8 cellular contexts compared by ENCODE assay signal in the genomic region with DNA sequence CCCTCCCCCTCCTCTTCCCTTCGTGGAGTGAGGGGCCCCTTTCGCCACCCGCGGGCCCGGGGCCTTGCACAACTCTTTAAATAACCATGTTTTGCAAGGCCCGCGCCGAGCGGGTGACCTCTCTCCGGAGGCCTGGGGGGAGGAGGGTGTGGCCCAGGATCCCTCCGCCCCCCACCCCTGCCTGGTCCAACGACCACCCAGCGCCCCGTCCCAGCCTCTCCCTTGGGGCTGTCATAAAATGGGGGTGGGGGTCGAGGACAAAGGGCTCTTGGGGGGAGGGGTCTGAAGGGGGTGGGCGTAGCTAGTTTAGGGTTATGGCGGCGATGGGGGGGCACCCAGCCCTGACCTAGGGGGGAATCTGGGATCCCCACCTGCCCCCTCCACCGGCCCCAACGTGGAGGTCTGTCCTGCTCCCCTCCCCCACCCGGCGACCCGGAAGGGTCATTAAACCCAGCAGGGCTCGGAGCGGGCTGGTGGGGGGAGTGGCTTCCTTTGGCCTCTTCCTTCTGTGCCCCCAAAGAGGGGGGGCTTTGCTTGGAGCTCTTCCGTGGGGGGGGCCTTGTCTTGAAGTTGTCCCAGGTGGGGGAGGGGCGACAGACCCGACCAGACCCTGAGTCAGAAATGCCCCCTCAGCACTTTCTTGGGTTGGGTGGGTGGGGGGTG. TPM values are rescaled to one million over a fixed set of nuclear protein-coding genes. Genes with fewer than 3 reads are reported as not detected.
DNase-seq lines count a peak whose midpoint lies in the region; ATAC-seq and TF ChIP-seq lines count a peak whose summit lies in the region.

No MANE protein-coding gene starts in this region.

- peaks cover 0 to 12% (median 0%) of the 10 kb centered on the region in 11 experiments; a peak in 6 of 22 replicates for H3K27me3 ChIP-seq in BLaER1 treated with 17β-estradiol and CSF1 and Interleukin-3, amounts not matched to agents 10 nM and 100 nM
- H3K27me3 ChIP-seq in breast epithelium (no peaks in the 10 kb centered on the region), upper lobe of right lung (no peaks in the 10 kb centered on the region)

- peak overlapping the region; percentile 87 to 100 (median 100) for H3K4me3 ChIP-seq in BLaER1 treated with 17β-estradiol and CSF1 and Interleukin-3, amounts not matched to agents 10 nM and 100 nM
- H3K4me3 ChIP-seq in breast epithelium = peak overlapping the region; percentile 84 to 91 (median 86)
- H3K4me3 ChIP-seq in lower leg skin (ENCODE audit: low read depth, poor library complexity, severe bottlenecking) = peak overlapping the region; percentile 83
- peak overlapping the region; percentile 91 for H3K4me3 ChIP-seq in upper lobe of right lung

- H4K20me1 ChIP-seq in BLaER1 treated with 17β-estradiol and CSF1 and Interleukin-3, amounts not matched to agents 10 nM and 100 nM = peaks cover 18 to 40% (median 34%) of the 10 kb centered on the region in 11 experiments; a peak in 21 of 22 replicates

- H3K4me1 ChIP-seq in BLaER1 treated with 17β-estradiol and CSF1 and Interleukin-3, amounts not matched to agents 10 nM and 100 nM = peaks cover 41 to 54% (median 46%) of the 10 kb centered on the region in 10 experiments
- H3K4me1 ChIP-seq in breast epithelium (no peaks in the 10 kb centered on the region), upper lobe of right lung (peaks cover 8% of the 10 kb centered on the region)

- peaks cover 12 to 38% (median 30%) of the 10 kb centered on the region in 11 experiments; a peak in 20 of 22 replicates for H3K36me3 ChIP-seq in BLaER1 treated with 17β-estradiol and CSF1 and Interleukin-3, amounts not matched to agents 10 nM and 100 nM
- H3K36me3 ChIP-seq in breast epithelium (no peaks in the 10 kb centered on the region), upper lobe of right lung (peaks cover 8% of the 10 kb centered on the region)

- 1 to 2% methylated on average over 20 to 23 of the region's 28 CpGs for WGBS in lower leg skin, 2 donors

- intact Hi-C loops in breast epithelium (cut with DNase I; ENCODE audit: low total_unique reads) = no loop called here
- intact Hi-C loops in lower leg skin (cut with DNase I; ENCODE audit: low total_unique reads) = no loop called here
- intact Hi-C loops in upper lobe of right lung (cut with DNase I) = no loop called here

- TF ChIP-seq POLR2A in breast epithelium (IDR thresholded peaks at IDR 0.05) (no peak), lower leg skin (IDR thresholded peaks at IDR 0.05) (no peak)

- ATAC-seq in upper lobe of right lung (peak; percentile 48), HG02885 (IDR thresholded peaks at IDR 0.05; ENCODE audit: poor library complexity, unreplicated experiment) (no peak)

- peak overlapping the region; percentile 89 to 97 (median 94) for H3K4me2 ChIP-seq in BLaER1 treated with 17β-estradiol and CSF1 and Interleukin-3, amounts not matched to agents 10 nM and 100 nM

- H3K27ac ChIP-seq in BLaER1 treated with 17β-estradiol and CSF1 and Interleukin-3, amounts not matched to agents 10 nM and 100 nM = peak overlapping the region; percentile 91 to 98 (median 96); a peak in 21 of 22 replicates
- H3K27ac ChIP-seq in breast epithelium (peak overlapping the region; percentile 83 to 86), upper lobe of right lung (peak overlapping the region; percentile 77)

- TF ChIP-seq CTCF in breast epithelium (IDR thresholded peaks at IDR 0.05) = no peak
- TF ChIP-seq CTCF in lower leg skin (IDR thresholded peaks at IDR 0.05) = no peak
- TF ChIP-seq CTCF in upper lobe of right lung (IDR thresholded peaks at IDR 0.05) = no peak

- H3K9ac ChIP-seq in BLaER1 treated with 17β-estradiol and CSF1 and Interleukin-3, amounts not matched to agents 10 nM and 100 nM = peak overlapping the region; percentile 92 to 99 (median 96)

- DNase-seq in HuH-7 (ENCODE audit: low spot score) = peak; percentile 76
- DNase-seq in breast epithelium (ENCODE audit: low spot score in 2 of 2) = peak in 1 of 2 donors; percentile 58
- peak; percentile 65 to 96 for DNase-seq in lower leg skin (ENCODE audit: low spot score in 2 of 2)
- peak; percentile 93 for DNase-seq in upper lobe of right lung
- no peak for DNase-seq in DMS114 treated with DMSO at 0.1 percent for 48 hours (lab: John Stamatoyannopoulos, UW; ENCODE audit: unreplicated experiment)
- DNase-seq in anterior cingulate cortex (lab: John Stamatoyannopoulos, UW) = no peak

- no peaks in the 10 kb centered on the region for H3K9me3 ChIP-seq in BLaER1 treated with 17β-estradiol and CSF1 and Interleukin-3, amounts not matched to agents 10 nM and 100 nM (replicated peaks in 1 of 11)
- H3K9me3 ChIP-seq in breast epithelium (no peaks in the 10 kb centered on the region), upper lobe of right lung (no peaks in the 10 kb centered on the region)

RNA-seq across cellular contexts. Expression of a gene that starts 1.3 kb away (rescaled TPM):
- total RNA-seq in breast epithelium (10 to 100 TPM in 1 of 3 donors, 1 to 10 TPM in 2; 3.5 to 11.1 (median 4.8) TPM), lower leg skin (1 to 10 TPM; 1.8 to 9.4 (median 5.6) TPM), upper lobe of right lung (16.1 TPM)

RNA-seq across cellular contexts. Expression of a gene that starts 10.0 kb away (rescaled TPM):
- total RNA-seq in breast epithelium (under 1 TPM in 2 of 3 donors, not detected in 1; 0.15 to 0.33 TPM), lower leg skin (1 to 10 TPM in 1 of 4 donors, under 1 TPM in 1, not detected in 2; 0.88 to 3.5 TPM), upper lobe of right lung (not detected)

RNA-seq across cellular contexts. Expression of a gene that starts 14.2 kb away (rescaled TPM):
- total RNA-seq in breast epithelium (10 to 100 TPM; 31.8 to 41.6 (median 41.0) TPM), lower leg skin (10 to 100 TPM; 58.1 to 75.6 (median 65.8) TPM), upper lobe of right lung (50.7 TPM)

RNA-seq across cellular contexts. Expression of a gene that starts 33.9 kb away (rescaled TPM):
- total RNA-seq in breast epithelium = not detected
- total RNA-seq in lower leg skin = not detected
- not detected for total RNA-seq in upper lobe of right lung

RNA-seq across cellular contexts. Expression of a gene that starts 34.2 kb away (rescaled TPM):
- total RNA-seq in breast epithelium = 10 to 100 TPM; 14.9 to 33.1 (median 32.8) TPM
- 10 to 100 TPM; 41.7 to 62.3 (median 45.5) TPM for total RNA-seq in lower leg skin
- 51.8 TPM for total RNA-seq in upper lobe of right lung

Comparison
In these comparisons a context has a peak if more than half of its experiments do, and no peak if none do; other contexts are left out.
1. DNase-seq: peak in HuH-7 (single experiment), lower leg skin (2 of 2) and upper lobe of right lung (single experiment); none in DMS114 treated with DMSO at 0.1 percent for 48 hours (single experiment) and anterior cingulate cortex (0 of 58).
2. Peak in every context shown above with its lines, with median percentiles within 50 percentile points of each other: H3K27ac ChIP-seq and H3K4me3 ChIP-seq.